Comparison of ENCODE assay signal across 8 cellular contexts in genomic region chr11:78416285-78417174, GRCh38. TPM values are rescaled to one million over a fixed set of nuclear protein-coding genes. Genes with fewer than 3 reads are reported as not detected.
DNase-seq lines count a peak whose midpoint lies in the region; ATAC-seq and TF ChIP-seq lines count a peak whose summit lies in the region.

No MANE protein-coding gene starts in this region.

- peak overlapping the region; percentile 13 for H2AK5ac ChIP-seq in trophoblast cell (ENCODE audit: low read length)

- no peaks in the 10 kb centered on the region for H3K79me2 ChIP-seq in SU-DHL-6 (ENCODE audit: insufficient read depth, low read length)
- H3K79me2 ChIP-seq in trophoblast cell (ENCODE audit: control insufficient read depth, insufficient read depth, low read length, poor library complexity): peaks cover 27% of the 10 kb centered on the region

- H4K12ac ChIP-seq in trophoblast cell (ENCODE audit: low read depth, low read length): peak overlapping the region; percentile 70

- H3K9ac ChIP-seq in SU-DHL-6 (ENCODE audit: low read length): peak overlapping the region; percentile 53
- peak overlapping the region; percentile 49 for H3K9ac ChIP-seq in trophoblast cell (ENCODE audit: low read length)

- H3K36me3 ChIP-seq in GM06990 (ENCODE audit: control insufficient read depth, insufficient read depth, low read length) (no peaks in the 10 kb centered on the region), SU-DHL-6 (ENCODE audit: low read length) (no peaks in the 10 kb centered on the region), trophoblast cell (ENCODE audit: control insufficient read depth in 1 of 2, insufficient read depth in 2 of 2, low read length in 2 of 2) (no peaks in the 10 kb centered on the region), transverse colon (no peaks in the 10 kb centered on the region)

- peak; percentile 73 for TF ChIP-seq POLR2A in transverse colon (IDR thresholded peaks at IDR 0.05)

- H3K4me3 ChIP-seq in GM06990 (replicated peaks; ENCODE audit: low read depth, low read length): peak overlapping the region; percentile 69
- peak overlapping the region; percentile 76 for H3K4me3 ChIP-seq in SU-DHL-6 (ENCODE audit: insufficient read depth, low read length, poor library complexity, severe bottlenecking)
- peak overlapping the region; percentile 94 for H3K4me3 ChIP-seq in trophoblast cell (ENCODE audit: low read depth, low read length)
- H3K4me3 ChIP-seq in transverse colon: peak overlapping the region; percentile 81 to 100 (median 91)

- H2BK5ac ChIP-seq in trophoblast cell (ENCODE audit: low read depth, low read length, poor library complexity): peak overlapping the region; percentile 80

- no CpG with 5 or more reads among the region's 38 CpGs for WGBS in trophoblast cell (ENCODE audit: extremely low coverage, insufficient coverage, insufficient read length)
- 1% methylated on average over 15 to 37 of the region's 38 CpGs for WGBS in transverse colon (ENCODE audit: low coverage in 1 of 2), 2 donors

- peak; percentile 52 for ATAC-seq in HG02678 (IDR thresholded peaks at IDR 0.05; ENCODE audit: unreplicated experiment)

- DNase-seq in GM06990 (ENCODE audit: extremely low read depth, insufficient read length): peak; percentile 85
- DNase-seq in NCI-H1105 (lab: John Stamatoyannopoulos, UW): peak; percentile 49
- DNase-seq in activated naive CD8-positive, alpha-beta T cell treated with anti-CD3 and anti-CD28 coated beads, Interleukin-2, amount 50 U/mL, for 16 hours (ENCODE audit: low read depth, low spot score): peak; percentile 36
- DNase-seq in cardiac septum (ENCODE audit: low spot score): peak; percentile 93
- DNase-seq in trophoblast cell: peak; percentile 72 to 74
- DNase-seq in transverse colon: peak; percentile 86

- intact Hi-C loops in cardiac septum (cut with DNase I) (loop anchor here (5.0 kb wide), 5 partner anchors 64 to 279 kb away; partner anchors contain the start of gene ALG8), transverse colon (cut with DNase I; ENCODE audit: low total_unique reads) (no loop called here)

- peak overlapping the region; percentile 82 for H2BK120ac ChIP-seq in trophoblast cell (ENCODE audit: insufficient read depth, low read length, poor library complexity)

- H3K27me3 ChIP-seq in GM06990 (replicated peaks; ENCODE audit: control insufficient read depth, insufficient read depth, low read length) (no peaks in the 10 kb centered on the region), SU-DHL-6 (ENCODE audit: low read length) (no peaks in the 10 kb centered on the region), trophoblast cell (ENCODE audit: insufficient read depth, low read length) (no peaks in the 10 kb centered on the region), transverse colon (no peaks in the 10 kb centered on the region)

- H2AFZ ChIP-seq in SU-DHL-6 (ENCODE audit: low read depth, low read length, severe bottlenecking) (peak overlapping the region; percentile 10), trophoblast cell (ENCODE audit: insufficient read depth, low read length, poor library complexity) (peak overlapping the region; percentile 79)

- H3K4me1 ChIP-seq in trophoblast cell (ENCODE audit: control insufficient read depth in 1 of 2, insufficient read depth in 2 of 2, low read length in 2 of 2): peaks cover 15 to 23% of the 10 kb centered on the region in 2 experiments
- H3K4me1 ChIP-seq in transverse colon: peaks cover 13 to 48% (median 29%) of the 10 kb centered on the region in 4 donors

- no peak for TF ChIP-seq EP300 in transverse colon (IDR thresholded peaks at IDR 0.05; ENCODE audit: low read depth)

- H3K4me2 ChIP-seq in SU-DHL-6 (ENCODE audit: low read depth, low read length, poor library complexity, severe bottlenecking): peak overlapping the region; percentile 94
- H3K4me2 ChIP-seq in trophoblast cell (ENCODE audit: low read length): peak overlapping the region; percentile 88

- TF ChIP-seq CTCF in GM06990 (IDR thresholded peaks at IDR 0.05; ENCODE audit: insufficient read depth, low read length, poor library complexity, severe bottlenecking) (peak; percentile 61), SU-DHL-6 (IDR thresholded peaks at IDR 0.05; ENCODE audit: insufficient read depth, low read length, poor library complexity, severe bottlenecking) (peak; percentile 64), transverse colon (IDR thresholded peaks at IDR 0.05) (peak; percentile 45 to 70 (median 54))

- H4K8ac ChIP-seq in trophoblast cell (ENCODE audit: low read depth, low read length): peak overlapping the region; percentile 85

- peak overlapping the region; percentile 74 for H3K18ac ChIP-seq in trophoblast cell (ENCODE audit: low read length)

- no peaks in the 10 kb centered on the region for H3K9me2 ChIP-seq in SU-DHL-6 (replicated peaks; ENCODE audit: insufficient read depth, low read length)

- peak overlapping the region; percentile 90 for H4K91ac ChIP-seq in trophoblast cell (ENCODE audit: low read depth, low read length)

- H3K27ac ChIP-seq in SU-DHL-6 (ENCODE audit: low read depth, low read length): no peak overlapping the region
- peak overlapping the region; percentile 95 for H3K27ac ChIP-seq in trophoblast cell (ENCODE audit: low read depth, low read length)
- H3K27ac ChIP-seq in transverse colon: peak overlapping the region; percentile 97 to 99 (median 98)

- H3K14ac ChIP-seq in trophoblast cell (ENCODE audit: low read length): peak overlapping the region; percentile 65

- H3K9me3 ChIP-seq in SU-DHL-6 (ENCODE audit: insufficient read depth, low read length) (no peaks in the 10 kb centered on the region), trophoblast cell (ENCODE audit: insufficient read depth, low read depth, low read length) (no peaks in the 10 kb centered on the region), transverse colon (no peaks in the 10 kb centered on the region)

- peaks cover 5% of the 10 kb centered on the region; the same call in 1 of the 2 replicates for H3F3A ChIP-seq in SU-DHL-6 (ENCODE audit: insufficient read depth)

- peak overlapping the region; percentile 68 for H3K4ac ChIP-seq in trophoblast cell (ENCODE audit: low read depth, low read length)

- H3K79me1 ChIP-seq in trophoblast cell (ENCODE audit: low read length): peaks cover 32% of the 10 kb centered on the region

- no peak overlapping the region for H3K23ac ChIP-seq in trophoblast cell (ENCODE audit: low read length)

- H4K20me1 ChIP-seq in SU-DHL-6 (ENCODE audit: low read depth, low read length): no peaks in the 10 kb centered on the region

- peak overlapping the region; percentile 63 for H2BK12ac ChIP-seq in trophoblast cell (ENCODE audit: low read length)

- in situ Hi-C loops in transverse colon (cut with MboI; ENCODE audit: low pct_ligation_motif_present in 1 of 4, low pct_unique_long_range_greater_than_20kb in 1 of 4, low sequenced_read_pairs in 3 of 4): loop anchor here in 2 of 4 donors (10.0 to 25.0 kb wide), 2 partner anchors 148 to 179 kb away; no protein-coding TSS in a partner anchor

RNA-seq across cellular contexts. Expression of gene GAB2, which starts 1.1 kb away (rescaled TPM):
- total RNA-seq in cardiac septum: 42.9 TPM
- polyA plus RNA-seq in trophoblast cell (2013): 105 and 110 TPM in 2 replicates
- 10 to 100 TPM in 3 of 4 donors, 1 to 10 TPM in 1; 5.8 to 35.7 (median 22.9) TPM for total RNA-seq in transverse colon

Comparison
In these comparisons a context has a peak if more than half of its experiments do, and no peak if none do; other contexts are left out.
1. DNase-seq: peak in every context shown above with its lines; median percentile 93 in cardiac septum; 86 in transverse colon; 85 in GM06990; 73 in trophoblast cell; 49 in NCI-H1105; 36 in activated naive CD8-positive, alpha-beta T cell treated with anti-CD3 and anti-CD28 coated beads, Interleukin-2, amount 50 U/mL, for 16 hours.